Comparison of ENCODE assay signal across 33 cellular contexts in genomic region chr4:5969336-5969735, GRCh38. TPM values are rescaled to one million over a fixed set of nuclear protein-coding genes. Genes with fewer than 3 reads are reported as not detected.
"Had no signal": no experiment of that assay in that cellular context is flagged by ENCODE, and none has a peak within 500 bp of the region (broad histone marks: within the 10 kb centered on the region; RNA-seq: fewer than 3 reads in every experiment).

No MANE protein-coding gene starts in this region.

- DNase-seq: activated CD4-positive, alpha-beta T cell treated with anti-CD3 and anti-CD28 coated beads for 36 hours; activated CD4-positive, alpha-beta T cell treated with anti-CD3 and anti-CD28 coated beads, Interleukin-2, amount 10 ng/mL, durations not matched to agents 7 days and 5 days; activated CD4-positive, alpha-beta T cell treated with anti-CD3 and anti-CD28 coated beads, Interleukin-2, amount 50 U/mL, for 48 hours; activated CD8-positive, alpha-beta T cell treated with anti-CD3 and anti-CD28 coated beads, Interleukin-2, amount 10 ng/mL, durations not matched to agents 7 days and 5 days; activated gamma-delta T cell; activated naive CD4-positive, alpha-beta T cell treated with anti-CD3 and anti-CD28 coated beads for 36 hours; activated T-cell treated with anti-CD3 and anti-CD28 coated beads, Interleukin-2, amount 50 U/mL, for 48 hours; anterior cingulate cortex; central memory CD4-positive, alpha-beta T cell; NCI-H1092 treated with DMSO at 0.1 percent for 48 hours; NCI-H1417; NCI-H146; NCI-H187; NCI-H2029 treated with DMSO at 0.1 percent for 48 hours; NCI-H2107; NCI-H2171; NCI-H510A; NCI-H526; NCI-H748 treated with DMSO at 0.1 percent for 48 hours; NK-92 treated with Interleukin-12 subunit alpha and Interleukin-12 subunit beta, amount 100 ng/mL, for 24 hours; PC-3; Peyer's patch; RPMI8226; SHP77 treated with DMSO at 0.1 percent for 48 hours; SK-N-SH had no signal

- H3K4me3 Mint-ChIP-seq: activated CD4-positive, alpha-beta T cell treated with anti-CD3 and anti-CD28 coated beads for 36 hours; activated CD4-positive, alpha-beta T cell treated with anti-CD3 and anti-CD28 coated beads, Interleukin-2, amount 10 ng/mL, durations not matched to agents 7 days and 5 days; activated CD8-positive, alpha-beta T cell treated with anti-CD3 and anti-CD28 coated beads, Interleukin-2, amount 10 ng/mL, durations not matched to agents 7 days and 5 days; activated naive CD4-positive, alpha-beta T cell treated with anti-CD3 and anti-CD28 coated beads for 36 hours; brain; T-helper 1 cell treated with Interleukin-12 subunit alpha and Interleukin-12 subunit beta and Interleukin-4 antibody, amounts not matched to agents 30 μg/mL and 1 μg/mL, for 36 hours; T-helper 2 cell treated with Interferon-gamma antibody and Interleukin-4, amounts not matched to agents 5 μg/mL and 100 μg/mL, for 36 hours had no signal

- H3K36me3 ChIP-seq: Peyer's patch, SJSA1 had no signal

- H3K4me1 ChIP-seq: Peyer's patch, SJSA1 had no signal

- H3K27me3 ChIP-seq: Peyer's patch, SJSA1 had no signal

- H3K4me3 ChIP-seq: K562, Peyer's patch, SJSA1 had no signal

- ATAC-seq: activated CD4-positive, alpha-beta T cell treated with anti-CD3 and anti-CD28 coated beads for 36 hours; activated CD8-positive, alpha-beta T cell treated with anti-CD3 and anti-CD28 coated beads, Interleukin-2, amount 10 ng/mL, durations not matched to agents 7 days and 5 days; activated naive CD4-positive, alpha-beta T cell treated with anti-CD3 and anti-CD28 coated beads, Interleukin-2, amount 50 U/mL, for 72 hours; K562; PC-3 had no signal

- H3K36me3 Mint-ChIP-seq: activated naive CD4-positive, alpha-beta T cell treated with anti-CD3 and anti-CD28 coated beads, Interleukin-2, amount 50 U/mL, for 72 hours; brain had no signal

- H3K27ac ChIP-seq: Peyer's patch, SJSA1 had no signal

- H3K27ac Mint-ChIP-seq: activated CD4-positive, alpha-beta T cell treated with anti-CD3 and anti-CD28 coated beads for 36 hours; activated CD4-positive, alpha-beta T cell treated with anti-CD3 and anti-CD28 coated beads, Interleukin-2, amount 10 ng/mL, durations not matched to agents 7 days and 5 days; activated CD8-positive, alpha-beta T cell treated with anti-CD3 and anti-CD28 coated beads, Interleukin-2, amount 10 ng/mL, durations not matched to agents 7 days and 5 days; activated naive CD4-positive, alpha-beta T cell treated with anti-CD3 and anti-CD28 coated beads for 36 hours; activated naive CD4-positive, alpha-beta T cell treated with anti-CD3 and anti-CD28 coated beads, Interleukin-2, amount 50 U/mL, for 72 hours; T-helper 1 cell treated with Interleukin-12 subunit alpha and Interleukin-12 subunit beta and Interleukin-4 antibody, amounts not matched to agents 30 μg/mL and 1 μg/mL, for 36 hours; T-helper 2 cell treated with Interferon-gamma antibody and Interleukin-4, amounts not matched to agents 5 μg/mL and 100 μg/mL, for 36 hours had no signal

- H3K9me3 Mint-ChIP-seq: activated CD4-positive, alpha-beta T cell treated with anti-CD3 and anti-CD28 coated beads, Interleukin-2, amount 10 ng/mL, durations not matched to agents 7 days and 5 days; activated naive CD4-positive, alpha-beta T cell treated with anti-CD3 and anti-CD28 coated beads for 36 hours; activated naive CD4-positive, alpha-beta T cell treated with anti-CD3 and anti-CD28 coated beads, Interleukin-2, amount 50 U/mL, for 72 hours; T-helper 1 cell treated with Interleukin-12 subunit alpha and Interleukin-12 subunit beta and Interleukin-4 antibody, amounts not matched to agents 30 μg/mL and 1 μg/mL, for 36 hours; T-helper 2 cell treated with Interferon-gamma antibody and Interleukin-4, amounts not matched to agents 5 μg/mL and 100 μg/mL, for 36 hours had no signal

- H3K4me1 Mint-ChIP-seq: activated CD4-positive, alpha-beta T cell treated with anti-CD3 and anti-CD28 coated beads for 36 hours; activated CD4-positive, alpha-beta T cell treated with anti-CD3 and anti-CD28 coated beads, Interleukin-2, amount 10 ng/mL, durations not matched to agents 7 days and 5 days had no signal

- H3K27me3 Mint-ChIP-seq: activated CD4-positive, alpha-beta T cell treated with anti-CD3 and anti-CD28 coated beads, Interleukin-2, amount 10 ng/mL, durations not matched to agents 7 days and 5 days had no signal

- H3K9me3 ChIP-seq: Peyer's patch, SJSA1, SK-N-SH had no signal

RNA-seq across cellular contexts. Expression of gene C4orf50, which starts 48.9 kb away (rescaled TPM):
- total RNA-seq: activated naive CD4-positive, alpha-beta T cell treated with anti-CD3 and anti-CD28 coated beads for 36 hours; bronchial epithelial cell; K562; M059J; PC-3; SJSA1 had no signal
- polyA plus RNA-seq: K562 had no signal
